Comparison of ENCODE assay signal across 27 cellular contexts in the genomic region with DNA sequence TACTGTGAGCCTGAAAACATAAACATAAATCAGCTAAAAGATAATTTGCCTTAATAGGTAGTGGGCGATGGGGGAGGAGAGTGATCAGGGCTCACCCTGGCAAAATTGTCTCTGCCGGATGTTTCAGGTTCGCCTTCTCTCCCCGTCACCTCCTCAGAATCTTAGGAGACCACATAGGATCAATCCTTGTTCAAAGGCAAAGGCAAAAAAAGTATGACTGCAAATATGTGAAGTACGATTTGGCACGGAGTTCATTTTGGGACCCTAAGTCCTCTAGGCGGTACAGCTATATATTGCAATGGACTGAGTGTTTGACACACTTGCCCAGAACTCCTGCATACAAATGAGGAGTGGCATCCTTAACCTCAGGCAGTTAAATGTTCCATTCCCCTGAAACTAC.
DNase-seq lines count a peak whose midpoint lies in the region; ATAC-seq, FAIRE-seq and TF ChIP-seq lines count a peak whose summit lies in the region.
"Had no signal": no experiment of that assay in that cellular context is flagged by ENCODE, and none has a peak within 500 bp of the region (broad histone marks: within the 10 kb centered on the region; RNA-seq: fewer than 3 reads in every experiment).

No MANE protein-coding gene starts in this region.

- H3K4me3 Mint-ChIP-seq in activated naive CD8-positive, alpha-beta T cell treated with anti-CD3 and anti-CD28 coated beads for 36 hours = no peak overlapping the region
- H3K4me3 Mint-ChIP-seq: CD4-positive, alpha-beta memory T cell; H9; IgD-negative memory B cell; neural progenitor cell had no signal

- H3F3A ChIP-seq in PC-9 (ENCODE audit: insufficient read depth, low read depth) (no peaks in the 10 kb centered on the region), GM23248 (ENCODE audit: insufficient read depth) (peaks cover 5% of the 10 kb centered on the region)

- no TSS peak for BruUV-seq in PC-9 (replicated peaks; lab: Mats Ljungman, UMichigan)

- H3K27ac ChIP-seq in 22Rv1 = peak overlapping the region; percentile 85
- peak overlapping the region; percentile 60 for H3K27ac ChIP-seq in PC-9
- H3K27ac ChIP-seq in pancreas = peak overlapping the region; percentile 13 to 87 (median 64)
- no peak overlapping the region for H3K27ac ChIP-seq in right cardiac atrium (ENCODE audit: low read length)
- no peak overlapping the region for H3K27ac ChIP-seq in GM23248
- H3K27ac ChIP-seq: dorsolateral prefrontal cortex, neural progenitor cell, testis had no signal

- POLR2A ChIA-PET in PC-9 (lab: Charles Lee; ENCODE audit: unreplicated experiment) = no interaction called here

- FAIRE-seq in pancreas (lab: Jason Lieb, UNC) = no peak
- FAIRE-seq: A204.1, TTC549 had no signal

- H3K4me2 ChIP-seq in PC-9 = peak overlapping the region; percentile 10; the same call in 1 of the 2 replicates
- H3K4me2 ChIP-seq in GM23248 (ENCODE audit: unreplicated experiment) = no peak overlapping the region
- H3K4me2 ChIP-seq: neural progenitor cell had no signal

- H3K79me2 ChIP-seq in PC-9 (ENCODE audit: low read depth) (no peaks in the 10 kb centered on the region), GM23248 (ENCODE audit: insufficient read depth) (no peaks in the 10 kb centered on the region)

- H2AFZ ChIP-seq in PC-9 (no peak overlapping the region), GM23248 (no peak overlapping the region)
- H2AFZ ChIP-seq: neural progenitor cell had no signal

- peaks cover 20% of the 10 kb centered on the region for H3K4me1 ChIP-seq in PC-9 (replicated peaks; ENCODE audit: insufficient read depth)
- peaks cover 7 to 34% (median 18%) of the 10 kb centered on the region in 3 donors for H3K4me1 ChIP-seq in pancreas
- H3K4me1 ChIP-seq in right cardiac atrium (ENCODE audit: control insufficient read depth, insufficient read depth, low read length) = no peaks in the 10 kb centered on the region
- peaks cover 10% of the 10 kb centered on the region for H3K4me1 ChIP-seq in GM23248 (ENCODE audit: insufficient read depth)
- H3K4me1 ChIP-seq: neural progenitor cell, testis had no signal

- TF ChIP-seq CTCF in 22Rv1 (IDR thresholded peaks at IDR 0.05) (no peak), PC-9 (conservative IDR thresholded peaks at IDR 0.05) (no peak), pancreas (IDR thresholded peaks at IDR 0.05) (no peak)

- intact Hi-C loops in PC-9 (cut with micrococcal nuclease; ENCODE audit: unreplicated experiment) (loop anchor here (1.0 to 5.0 kb wide), 4 partner anchors 52 to 650 kb away; partner anchors contain the start of gene FLRT3), pancreas (cut with DNase I) (loop anchor here in 1 of 3 donors (10.0 kb wide), 1 partner anchor 642 kb away; no protein-coding TSS in a partner anchor), right cardiac atrium (cut with DNase I) (no loop called here)

- H3K9ac ChIP-seq in GM23248 = no peak overlapping the region
- H3K9ac ChIP-seq: neural progenitor cell had no signal

- H3K9me2 ChIP-seq in PC-9 (ENCODE audit: insufficient read depth) (no peaks in the 10 kb centered on the region), GM23248 (ENCODE audit: insufficient read depth) (no peaks in the 10 kb centered on the region)

- H3K36me3 Mint-ChIP-seq in activated naive CD8-positive, alpha-beta T cell treated with anti-CD3 and anti-CD28 coated beads for 36 hours = peaks cover 3% of the 10 kb centered on the region
- H3K36me3 Mint-ChIP-seq: IgD-negative memory B cell had no signal

- H3K27me3 ChIP-seq in PC-9 (ENCODE audit: insufficient read depth, low read depth) (no peaks in the 10 kb centered on the region), pancreas (no peaks in the 10 kb centered on the region), right cardiac atrium (ENCODE audit: control insufficient read depth, insufficient read depth) (no peaks in the 10 kb centered on the region), GM23248 (replicated peaks; ENCODE audit: insufficient read depth) (no peaks in the 10 kb centered on the region)
- H3K27me3 ChIP-seq: dorsolateral prefrontal cortex, neural progenitor cell, testis had no signal

- H3K4me3 ChIP-seq in PC-9 (no peak overlapping the region), pancreas (no peak overlapping the region), right cardiac atrium (ENCODE audit: low read length) (no peak overlapping the region), GM23248 (no peak overlapping the region)
- H3K4me3 ChIP-seq: dorsolateral prefrontal cortex, lung, neural progenitor cell, testis had no signal

- H3K36me3 ChIP-seq in PC-9 (ENCODE audit: low read depth) (no peaks in the 10 kb centered on the region), pancreas (no peaks in the 10 kb centered on the region), GM23248 (ENCODE audit: low read depth) (no peaks in the 10 kb centered on the region)
- H3K36me3 ChIP-seq: neural progenitor cell had no signal

- 42 to 48% methylated on average over 7 of the region's 7 CpGs for WGBS in pancreas, 2 donors
- WGBS in right cardiac atrium = 81% methylated on average over 7 of the region's 7 CpGs
- 87 to 90% methylated on average over 7 of the region's 7 CpGs for WGBS in GM23248 (ENCODE audit: low coverage in 1 of 2, low lambda C conversion rate in 2 of 2, missing lambda C conversion rate in 2 of 2), 2 experiments

- H3K27me3 Mint-ChIP-seq in activated naive CD8-positive, alpha-beta T cell treated with anti-CD3 and anti-CD28 coated beads for 36 hours = no peaks in the 10 kb centered on the region
- H3K27me3 Mint-ChIP-seq: CD4-positive, alpha-beta memory T cell had no signal

- no peaks in the 10 kb centered on the region for H3K9me3 ChIP-seq in PC-9 (ENCODE audit: insufficient read depth, low read depth)
- H3K9me3 ChIP-seq in pancreas = no peaks in the 10 kb centered on the region
- no peaks in the 10 kb centered on the region for H3K9me3 ChIP-seq in right cardiac atrium (ENCODE audit: control insufficient read depth, low read length)
- H3K9me3 ChIP-seq in GM23248 (ENCODE audit: low read depth) = no peaks in the 10 kb centered on the region
- H3K9me3 ChIP-seq: testis had no signal

- H3K27ac Mint-ChIP-seq in activated naive CD8-positive, alpha-beta T cell treated with anti-CD3 and anti-CD28 coated beads for 36 hours = no peak overlapping the region
- H3K27ac Mint-ChIP-seq: CD4-positive, alpha-beta memory T cell; H9; IgD-negative memory B cell; neural progenitor cell had no signal

- CTCF ChIA-PET in PC-9 (lab: Charles Lee) = no interaction called here

- no peaks in the 10 kb centered on the region for H3K4me1 Mint-ChIP-seq in activated naive CD8-positive, alpha-beta T cell treated with anti-CD3 and anti-CD28 coated beads for 36 hours
- H3K4me1 Mint-ChIP-seq: CD4-positive, alpha-beta memory T cell; H9; IgD-negative memory B cell had no signal

- in situ Hi-C loops in GM23248 (cut with MboI) = no loop called here

- peak; percentile 7 for ATAC-seq in left lobe of liver
- peak; percentile 9 to 23 (median 15) for ATAC-seq in pancreas
- ATAC-seq in right cardiac atrium = no peak

- peaks cover 17% of the 10 kb centered on the region for H3K9me3 Mint-ChIP-seq in activated naive CD8-positive, alpha-beta T cell treated with anti-CD3 and anti-CD28 coated beads for 36 hours

- H4K20me1 ChIP-seq in PC-9 (ENCODE audit: insufficient read depth) (no peaks in the 10 kb centered on the region), GM23248 (ENCODE audit: insufficient read depth) (no peaks in the 10 kb centered on the region)

- DNase-seq in PC-9 = no peak
- no peak for DNase-seq in left lobe of liver (ENCODE audit: low spot score)
- DNase-seq in pancreas = no peak
- no peak for DNase-seq in SK-N-DZ (ENCODE audit: low spot score)
- no peak for DNase-seq in activated naive CD8-positive, alpha-beta T cell treated with anti-CD3 and anti-CD28 coated beads for 36 hours
- DNase-seq in right cardiac atrium = no peak
- DNase-seq in GM23248 = no peak
- DNase-seq: activated CD4-positive, alpha-beta T cell treated with anti-CD3 and anti-CD28 coated beads for 1 hour; activated effector memory CD4-positive, alpha-beta T cell treated with anti-CD3 and anti-CD28 coated beads, Interleukin-2, amount 50 U/mL, for 16 hours; CD4-positive, alpha-beta memory T cell; DMS 273 treated with DMSO at 0.1 percent for 48 hours; dorsolateral prefrontal cortex; H9; islet precursor cell; NCI-H1105 treated with DMSO at 0.1 percent for 48 hours; NCI-H2227 treated with DMSO at 0.1 percent for 48 hours; NCI-H526 treated with DMSO at 0.1 percent for 48 hours; posterior cingulate gyrus; stimulated activated CD4-positive, alpha-beta T cell treated with anti-CD3 and anti-CD28 coated beads, Interleukin-15, amount 100 ng/mL, for 24 hours; stimulated activated naive CD4-positive, alpha-beta T cell treated with Interleukin-2 at 50 U/mL for 16 hours; testis had no signal

Comparison
In these comparisons a context has a peak if more than half of its experiments do, and no peak if none do; other contexts are left out.
1. H3K27ac ChIP-seq: peak in 22Rv1 (single experiment), PC-9 (single experiment) and pancreas (4 of 4); none in right cardiac atrium (single experiment) and GM23248 (single experiment).
2. ATAC-seq: peak in left lobe of liver (single experiment) and pancreas (4 of 4); none in right cardiac atrium (0 of 2).